Comparison of ENCODE assay signal across 9 cellular contexts in the genomic region with DNA sequence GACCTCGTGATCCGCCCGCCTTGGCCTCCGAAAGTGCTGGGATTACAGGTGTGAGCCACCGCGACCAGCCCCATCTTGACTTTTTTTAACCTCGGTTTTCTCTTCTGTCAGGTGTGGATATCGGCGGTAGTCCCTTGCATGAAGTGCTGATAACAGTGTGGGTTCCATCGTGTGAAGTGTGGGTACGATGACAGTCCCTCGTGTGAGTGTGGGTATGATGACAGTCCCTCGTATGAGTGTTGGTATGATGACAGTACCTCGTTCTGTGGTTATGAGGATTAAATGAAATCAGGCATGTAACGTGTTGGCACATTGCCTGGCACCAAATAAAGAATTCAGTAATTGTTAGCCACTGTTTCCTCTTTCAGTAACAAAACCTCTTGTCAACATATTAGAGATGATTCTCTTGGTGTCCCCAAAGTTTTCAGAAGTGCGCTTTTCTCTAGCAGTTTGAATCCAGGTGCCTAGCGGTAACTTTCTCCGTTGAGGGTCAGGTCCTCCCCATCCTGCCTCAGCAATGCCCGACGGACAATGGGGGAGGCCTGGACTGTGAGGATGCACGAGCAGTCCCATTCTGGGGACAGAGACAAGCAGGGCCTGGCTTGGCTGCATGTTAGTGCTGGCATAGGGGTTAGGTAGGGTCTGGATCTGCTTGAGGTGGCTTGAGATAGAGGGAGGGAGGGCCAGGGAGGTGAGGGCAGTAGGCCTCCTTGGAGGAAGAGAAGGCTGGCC. TPM values are rescaled to one million over a fixed set of nuclear protein-coding genes. Genes with fewer than 3 reads are reported as not detected.
DNase-seq lines count a peak whose midpoint lies in the region; TF ChIP-seq lines count a peak whose summit lies in the region.
"Had no signal": no experiment of that assay in that cellular context is flagged by ENCODE, and none has a peak within 500 bp of the region (broad histone marks: within the 10 kb centered on the region; RNA-seq: fewer than 3 reads in every experiment).

No MANE protein-coding gene starts in this region.

- TF ChIP-seq CTCF in HEK293 (tag by site-specific recombination; IDR thresholded peaks at IDR 0.05) (no peak), neural progenitor cell (IDR thresholded peaks at IDR 0.05) (no peak), foreskin fibroblast (IDR thresholded peaks at IDR 0.05; ENCODE audit: low read depth, low read length) (no peak)

- no peak overlapping the region for H3K9ac ChIP-seq in neural progenitor cell

- no peaks in the 10 kb centered on the region for H3K9me3 ChIP-seq in CD8-positive, alpha-beta memory T cell (ENCODE audit: low read length)
- H3K9me3 ChIP-seq in HEK293 (ENCODE audit: control insufficient read depth, insufficient read depth, low read depth, low read length): no peaks in the 10 kb centered on the region
- H3K9me3 ChIP-seq in neural progenitor cell (ENCODE audit: low read depth): no peaks in the 10 kb centered on the region

- peaks cover 90% of the 10 kb centered on the region for H4K20me1 ChIP-seq in neural progenitor cell (ENCODE audit: low read depth)

- no peaks in the 10 kb centered on the region for H3K36me3 ChIP-seq in CD8-positive, alpha-beta memory T cell (ENCODE audit: insufficient read depth, low read length)
- H3K36me3 ChIP-seq in HEK293 (ENCODE audit: control insufficient read depth in 2 of 2, insufficient read depth in 1 of 2, low read length in 2 of 2) (no peaks in the 10 kb centered on the region), neural progenitor cell (no peaks in the 10 kb centered on the region)

- H3K79me2 ChIP-seq in neural progenitor cell (ENCODE audit: low read depth): peaks cover 100% of the 10 kb centered on the region

- peaks cover 0 to 10% (median 1%) of the 10 kb centered on the region in 3 donors for H3K36me3 Mint-ChIP-seq in CD8-positive, alpha-beta memory T cell
- peaks cover 8% of the 10 kb centered on the region for H3K36me3 Mint-ChIP-seq in neural progenitor cell

- peak overlapping the region; percentile 1 for H3K4me3 ChIP-seq in CD8-positive, alpha-beta memory T cell (ENCODE audit: low read length)
- H3K4me3 ChIP-seq in HEK293 (ENCODE audit: low read depth, low read length): no peak overlapping the region
- H3K4me3 ChIP-seq in neural progenitor cell: no peak overlapping the region
- no peak overlapping the region for H3K4me3 ChIP-seq in foreskin fibroblast (ENCODE audit: low read depth in 1 of 2, low read length in 2 of 2)

- H3K4me1 ChIP-seq in CD8-positive, alpha-beta memory T cell (ENCODE audit: insufficient read depth, low read length): peaks cover 77% of the 10 kb centered on the region
- H3K4me1 ChIP-seq in HEK293 (ENCODE audit: control insufficient read depth, insufficient read depth, low read length) (no peaks in the 10 kb centered on the region; the same call in 1 of the 2 replicates), neural progenitor cell (peaks cover 17% of the 10 kb centered on the region)

- POLR2A ChIA-PET in CD8-positive, alpha-beta memory T cell (lab: Charles Lee): interaction anchor here (0.6 kb wide), 1 partner anchor 333 kb away, joined by 4 read pairs; no protein-coding TSS in a partner anchor
- POLR2A ChIA-PET in HEK293 (lab: Yijun Ruan, JAX): interaction anchor here (0.7 kb wide), 1 partner anchor 64 kb away, joined by 3 read pairs; no protein-coding TSS in a partner anchor

- no peaks in the 10 kb centered on the region for H3K9me3 Mint-ChIP-seq in CD8-positive, alpha-beta memory T cell
- H3K9me3 Mint-ChIP-seq in neural progenitor cell: peaks cover 2% of the 10 kb centered on the region
- H3K9me3 Mint-ChIP-seq: activated T-helper 2 cell treated with anti-CD3 and anti-CD28 coated beads, Interferon-gamma antibody, Interleukin-2, Interleukin-4, amounts not matched to agents 10 μg/mL and 5 μg/mL and 100 μg/mL, durations not matched to agents 14 hours and 24 hours and 36 hours had no signal

- H3K4me2 ChIP-seq in neural progenitor cell: no peak overlapping the region

- CTCF ChIA-PET in CD8-positive, alpha-beta memory T cell (lab: Charles Lee): interaction anchor here (1.2 kb wide), 1 partner anchor 48 kb away, joined by 3 read pairs; no protein-coding TSS in a partner anchor
- CTCF ChIA-PET in HEK293 (lab: Yijun Ruan, JAX): no interaction called here

- peak overlapping the region; percentile 54 to 80 (median 61) for H3K4me3 Mint-ChIP-seq in CD8-positive, alpha-beta memory T cell
- no peak overlapping the region for H3K4me3 Mint-ChIP-seq in neural progenitor cell

- no peaks in the 10 kb centered on the region for H3F3A ChIP-seq in neural progenitor cell (ENCODE audit: low read depth)

- H3K27ac Mint-ChIP-seq in CD8-positive, alpha-beta memory T cell: peak overlapping the region; percentile 88 to 97 (median 92)
- H3K27ac Mint-ChIP-seq in neural progenitor cell: peak overlapping the region; percentile 78
- H3K27ac Mint-ChIP-seq: activated T-helper 2 cell treated with anti-CD3 and anti-CD28 coated beads, Interferon-gamma antibody, Interleukin-2, Interleukin-4, amounts not matched to agents 10 μg/mL and 5 μg/mL and 100 μg/mL, durations not matched to agents 14 hours and 24 hours and 36 hours had no signal

- peak in 4 of 5 donors; percentile 39 to 83 (median 66) for DNase-seq in CD8-positive, alpha-beta memory T cell
- peak; percentile 60 to 66 for DNase-seq in activated T-cell treated with anti-CD3 and anti-CD28 coated beads, Interleukin-2, amount 50 U/mL, for 48 hours
- DNase-seq in neural progenitor cell (ENCODE audit: low spot score) (no peak), foreskin fibroblast (no peak), NCI-H2227 (lab: John Stamatoyannopoulos, UW; ENCODE audit: unreplicated experiment) (no peak)
- no peak for DNase-seq in effector CD8-positive, alpha-beta T cell (lab: John Stamatoyannopoulos, UW)
- DNase-seq: SHP77 treated with DMSO at 0.1 percent for 48 hours had no signal

- H2AFZ ChIP-seq in neural progenitor cell (replicated peaks): no peak overlapping the region

- H3K4me1 Mint-ChIP-seq in CD8-positive, alpha-beta memory T cell: peaks cover 73 to 94% (median 84%) of the 10 kb centered on the region in 3 donors
- peaks cover 19% of the 10 kb centered on the region for H3K4me1 Mint-ChIP-seq in neural progenitor cell

- H3K27me3 Mint-ChIP-seq in CD8-positive, alpha-beta memory T cell: no peaks in the 10 kb centered on the region
- no peaks in the 10 kb centered on the region for H3K27me3 Mint-ChIP-seq in neural progenitor cell (ENCODE audit: insufficient read depth, low read depth)

- no peaks in the 10 kb centered on the region for H3K27me3 ChIP-seq in CD8-positive, alpha-beta memory T cell (ENCODE audit: insufficient read depth, low read length, poor library complexity, severe bottlenecking)
- H3K27me3 ChIP-seq in neural progenitor cell: no peaks in the 10 kb centered on the region

- H3K27ac ChIP-seq in CD8-positive, alpha-beta memory T cell (ENCODE audit: low read depth, low read length): no peak overlapping the region
- H3K27ac ChIP-seq in HEK293 (ENCODE audit: extremely low read depth, low read depth, low read length) (no peak overlapping the region), neural progenitor cell (no peak overlapping the region)

TF ChIP-seq in HEK293, 187 proteins besides CTCF, POLR2A, EP300 and RAD21 (continues in another document):
- no peak for TF ChIP-seq ZNF473 (tag by site-specific recombination; IDR thresholded peaks at IDR 0.05)
- no peak for TF ChIP-seq ZNF48 (tag by site-specific recombination; IDR thresholded peaks at IDR 0.05)
- TF ChIP-seq OSR2 (tag by site-specific recombination; IDR thresholded peaks at IDR 0.05): peak; percentile 56; the same call in 1 of the 2 replicates
- TF ChIP-seq ZNF138 (tag by site-specific recombination; IDR thresholded peaks at IDR 0.05; ENCODE audit: borderline replicate concordance): no peak
- no peak for TF ChIP-seq ZNF76 (tag by site-specific recombination; IDR thresholded peaks at IDR 0.05; ENCODE audit: borderline replicate concordance, low read depth)
- TF ChIP-seq, protein P1, sequence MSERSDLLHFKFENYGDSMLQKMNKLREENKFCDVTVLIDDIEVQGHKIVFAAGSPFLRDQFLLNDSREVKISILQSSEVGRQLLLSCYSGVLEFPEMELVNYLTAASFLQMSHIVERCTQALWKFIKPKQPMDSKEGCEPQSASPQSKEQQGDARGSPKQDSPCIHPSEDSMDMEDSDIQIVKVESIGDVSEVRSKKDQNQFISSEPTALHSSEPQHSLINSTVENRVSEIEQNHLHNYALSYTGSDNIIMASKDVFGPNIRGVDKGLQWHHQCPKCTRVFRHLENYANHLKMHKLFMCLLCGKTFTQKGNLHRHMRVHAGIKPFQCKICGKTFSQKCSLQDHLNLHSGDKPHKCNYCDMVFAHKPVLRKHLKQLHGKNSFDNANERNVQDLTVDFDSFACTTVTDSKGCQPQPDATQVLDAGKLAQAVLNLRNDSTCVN (tag by site-specific recombination; optimal IDR thresholded peaks at IDR 0.05): no peak
- no peak for TF ChIP-seq ZNF184 (tag by site-specific recombination; IDR thresholded peaks at IDR 0.05)
- no peak for TF ChIP-seq BCL6B (tag by site-specific recombination; IDR thresholded peaks at IDR 0.05)
- no peak for TF ChIP-seq ZFP69B (tag by site-specific recombination; IDR thresholded peaks at IDR 0.05)
- peak; percentile 53; the same call in 1 of the 2 replicates for TF ChIP-seq ZNF600 (tag by site-specific recombination; IDR thresholded peaks at IDR 0.05)
- no peak for TF ChIP-seq ZNF292 (tag by site-specific recombination; IDR thresholded peaks at IDR 0.05; ENCODE audit: borderline replicate concordance, low read depth)
- TF ChIP-seq ZNF549 (tag by site-specific recombination; IDR thresholded peaks at IDR 0.05): no peak

RNA-seq across cellular contexts. Expression of gene GATAD2A, which starts 15.3 kb away (rescaled TPM):
- 100 to 1,000 TPM; 176 to 182 TPM for total RNA-seq in CD8-positive, alpha-beta memory T cell
- 46.9 TPM for polyA plus RNA-seq in CD8-positive, alpha-beta memory T cell
- 37.9 and 49.8 TPM in 2 replicates for total RNA-seq in neural progenitor cell (ENCODE audit: low replicate concordance)

Comparison
In these comparisons a context has a peak if more than half of its experiments do, and no peak if none do; other contexts are left out.
1. DNase-seq: peak in CD8-positive, alpha-beta memory T cell (4 of 5) and activated T-cell treated with anti-CD3 and anti-CD28 coated beads, Interleukin-2, amount 50 U/mL, for 48 hours (2 of 2); none in neural progenitor cell (single experiment), foreskin fibroblast (0 of 2), effector CD8-positive, alpha-beta T cell (single experiment) and NCI-H2227 (single experiment).